In the genomic region with DNA sequence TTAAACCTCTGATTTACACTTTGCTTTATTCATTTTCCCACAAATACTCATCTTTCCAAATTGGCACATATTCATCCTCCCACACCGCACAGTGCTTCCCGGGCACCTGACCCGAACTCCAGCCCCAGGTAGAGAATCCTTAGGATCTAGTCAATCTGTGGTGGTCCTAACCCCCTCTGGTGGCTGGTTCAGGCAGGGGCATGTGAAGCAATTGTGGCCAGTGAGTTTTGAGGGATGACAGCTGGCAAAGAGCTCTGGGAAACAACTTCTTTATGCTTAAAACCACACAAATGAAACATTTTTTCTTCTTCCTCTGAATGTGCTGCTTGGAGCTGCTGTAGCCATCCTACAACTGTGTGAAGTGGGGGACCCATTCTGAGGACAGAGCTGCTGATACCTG, we compare ENCODE assay signal across 10 cellular contexts. TPM values are rescaled to one million over a fixed set of nuclear protein-coding genes. Genes with fewer than 3 reads are reported as not detected.
DNase-seq lines count a peak whose midpoint lies in the region; ATAC-seq and TF ChIP-seq lines count a peak whose summit lies in the region.
"Had no signal": no experiment of that assay in that cellular context is flagged by ENCODE, and none has a peak within 500 bp of the region (broad histone marks: within the 10 kb centered on the region; RNA-seq: fewer than 3 reads in every experiment).

No MANE protein-coding gene starts in this region.

- H3K4me3 ChIP-seq in left ventricle myocardium inferior, result no peak overlapping the region
- no peak overlapping the region for H3K4me3 ChIP-seq in right cardiac atrium (ENCODE audit: low read length)
- H3K4me3 ChIP-seq in fibroblast of the aortic adventitia (ENCODE audit: low read depth, low read length), result no peak overlapping the region
- H3K4me3 ChIP-seq: lung had no signal

- H3K36me3 ChIP-seq in left ventricle myocardium inferior, result peaks cover 14% of the 10 kb centered on the region

- no peaks in the 10 kb centered on the region for H3K27me3 Mint-ChIP-seq in type B pancreatic cell
- H3K27me3 Mint-ChIP-seq: activated CD4-positive, alpha-beta memory T cell treated with anti-CD3 and anti-CD28 coated beads for 36 hours had no signal

- peaks cover 25% of the 10 kb centered on the region for H3K36me3 Mint-ChIP-seq in type B pancreatic cell

- H3K4me1 ChIP-seq in left ventricle myocardium inferior, result peaks cover 55% of the 10 kb centered on the region
- peaks cover 6% of the 10 kb centered on the region for H3K4me1 ChIP-seq in right cardiac atrium (ENCODE audit: control insufficient read depth, insufficient read depth, low read length)

- H3K27ac ChIP-seq in left ventricle myocardium inferior (replicated peaks) (no peak overlapping the region), right cardiac atrium (ENCODE audit: low read length) (no peak overlapping the region)

- peak overlapping the region; percentile 40 for H3K4me3 Mint-ChIP-seq in type B pancreatic cell
- H3K4me3 Mint-ChIP-seq: activated CD4-positive, alpha-beta memory T cell treated with anti-CD3 and anti-CD28 coated beads for 36 hours had no signal

- peaks cover 20% of the 10 kb centered on the region for H3K4me1 Mint-ChIP-seq in type B pancreatic cell (ENCODE audit: unreplicated experiment)

- H3K27me3 ChIP-seq in left ventricle myocardium inferior (ENCODE audit: low read depth), result no peaks in the 10 kb centered on the region
- H3K27me3 ChIP-seq in right cardiac atrium (ENCODE audit: control insufficient read depth, insufficient read depth), result no peaks in the 10 kb centered on the region

- intact Hi-C loops in left ventricle myocardium inferior (cut with micrococcal nuclease) (no loop called here), right cardiac atrium (cut with DNase I) (loop anchor here in 2 of 4 donors (10.0 kb wide), 2 partner anchors 119 to 191 kb away; no protein-coding TSS in a partner anchor)

- ATAC-seq in right cardiac atrium, result no peak
- ATAC-seq in HG03045 (IDR thresholded peaks at IDR 0.05; ENCODE audit: unreplicated experiment), result no peak
- no peak for ATAC-seq in GM21447 (IDR thresholded peaks at IDR 0.05; ENCODE audit: unreplicated experiment)

- H3K9me3 Mint-ChIP-seq in type B pancreatic cell, result no peaks in the 10 kb centered on the region
- H3K9me3 Mint-ChIP-seq: activated CD4-positive, alpha-beta memory T cell treated with anti-CD3 and anti-CD28 coated beads for 36 hours had no signal

- DNase-seq in left ventricle myocardium inferior (no peak), right cardiac atrium (no peak), OCI-M1 (lab: John Stamatoyannopoulos, UW) (peak; percentile 44), fibroblast of the aortic adventitia (ENCODE audit: low read depth) (peak; percentile 35), type B pancreatic cell (ENCODE audit: extremely low spot score, unreplicated experiment) (no peak), NCI-H2029 treated with DMSO at 0.1 percent for 48 hours (lab: John Stamatoyannopoulos, UW) (no peak)
- DNase-seq: activated CD4-positive, alpha-beta memory T cell treated with anti-CD3 and anti-CD28 coated beads for 36 hours had no signal

- peak overlapping the region; percentile 79 for H3K27ac Mint-ChIP-seq in type B pancreatic cell

- TF ChIP-seq CTCF in left ventricle myocardium inferior (IDR thresholded peaks at IDR 0.05; ENCODE audit: borderline replicate concordance), result peak; percentile 60
- peak; percentile 70 for TF ChIP-seq CTCF in fibroblast of the aortic adventitia (IDR thresholded peaks at IDR 0.05; ENCODE audit: insufficient read depth, low read length)
- TF ChIP-seq CTCF in type B pancreatic cell (conservative IDR thresholded peaks at IDR 0.05), result peak; percentile 82

- no peaks in the 10 kb centered on the region for H3K9me3 ChIP-seq in left ventricle myocardium inferior (replicated peaks)
- H3K9me3 ChIP-seq in right cardiac atrium (ENCODE audit: control insufficient read depth, low read length), result no peaks in the 10 kb centered on the region

- WGBS in right cardiac atrium, result 78% methylated on average over 3 of the region's 3 CpGs

RNA-seq across cellular contexts. Expression of a gene that starts 54.7 kb away (rescaled TPM):
- total RNA-seq in left ventricle myocardium inferior (19.0 TPM), right cardiac atrium (10 to 100 TPM; 30.7 to 59.0 (median 38.7) TPM), fibroblast of the aortic adventitia (ENCODE audit: low replicate concordance) (38.9 and 95.1 TPM in 2 replicates), type B pancreatic cell (ENCODE audit: low replicate concordance) (66.3 and 103 TPM in 2 replicates)
- polyA plus RNA-seq in right cardiac atrium, result 27.6 TPM

Comparison
In these comparisons a context has a peak if more than half of its experiments do, and no peak if none do; other contexts are left out.
1. DNase-seq: peak in OCI-M1 (single experiment) and fibroblast of the aortic adventitia (single experiment); none in left ventricle myocardium inferior (single experiment), right cardiac atrium (0 of 3), type B pancreatic cell (single experiment) and NCI-H2029 treated with DMSO at 0.1 percent for 48 hours (single experiment).
2. Peak in every context shown above with its lines, with median percentiles within 50 percentile points of each other: CTCF ChIP-seq.